13 cellular contexts compared by ENCODE assay signal in the genomic region with DNA sequence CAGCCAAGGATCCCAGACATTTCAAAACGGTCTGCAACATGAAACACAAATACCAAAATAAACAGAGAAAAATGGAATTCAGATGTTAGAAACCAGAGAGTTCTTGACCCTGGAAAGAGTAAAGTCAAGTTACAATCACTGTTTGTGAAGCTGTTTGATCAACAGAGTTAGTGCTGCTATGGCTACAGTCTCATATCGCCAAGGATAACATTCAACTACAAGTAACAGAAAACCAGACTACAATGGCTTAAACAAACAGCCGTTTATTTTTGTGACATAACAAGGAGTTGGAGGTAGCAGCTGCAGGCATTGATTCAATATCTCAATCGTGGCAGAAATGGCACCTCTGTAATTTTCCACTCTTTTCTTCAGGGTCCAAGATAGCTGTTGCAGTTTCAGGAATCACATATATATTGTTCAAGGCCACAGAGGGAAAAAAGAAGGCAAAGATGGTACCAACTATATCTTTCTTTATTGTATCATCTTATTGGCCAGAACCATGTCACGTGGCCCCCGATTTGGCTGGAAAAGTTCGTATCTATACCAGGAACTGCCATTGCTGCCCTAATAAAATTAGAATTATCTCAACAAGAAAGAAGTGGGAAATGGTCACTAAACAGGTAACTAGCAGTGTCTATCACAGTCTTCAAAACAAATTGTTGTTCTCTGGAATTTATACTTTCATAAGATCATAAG. TPM values are rescaled to one million over a fixed set of nuclear protein-coding genes. Genes with fewer than 3 reads are reported as not detected.
A peak's percentile ranks its signal among the peaks of the same experiment; 100 is the strongest.
DNase-seq lines count a peak whose midpoint lies in the region; ATAC-seq and TF ChIP-seq lines count a peak whose summit lies in the region.
"Had no signal": no experiment of that assay in that cellular context is flagged by ENCODE, and none has a peak within 500 bp of the region (broad histone marks: within the 10 kb centered on the region; RNA-seq: fewer than 3 reads in every experiment).

No MANE protein-coding gene starts in this region.

- no peaks in the 10 kb centered on the region for H3K36me3 Mint-ChIP-seq in WTC11
- no peaks in the 10 kb centered on the region for H3K36me3 Mint-ChIP-seq in activated CD4-positive, alpha-beta memory T cell treated with anti-CD3 and anti-CD28 coated beads for 36 hours

- H3K4me2 ChIP-seq in parathyroid adenoma (ENCODE audit: low read length), result no peak overlapping the region

- H3K4me3 ChIP-seq in parathyroid adenoma (ENCODE audit: low read depth, low read length), result no peak overlapping the region
- H3K4me3 ChIP-seq: uterus had no signal

- no peak for ATAC-seq in WTC11
- no peak for ATAC-seq in GM18511 (IDR thresholded peaks at IDR 0.05; ENCODE audit: unreplicated experiment)

- peaks cover 14% of the 10 kb centered on the region for H3K4me1 Mint-ChIP-seq in WTC11
- peaks cover 19% of the 10 kb centered on the region for H3K4me1 Mint-ChIP-seq in activated CD4-positive, alpha-beta memory T cell treated with anti-CD3 and anti-CD28 coated beads for 36 hours (ENCODE audit: low read depth)

- TF ChIP-seq CTCF in parathyroid adenoma (IDR thresholded peaks at IDR 0.05), result no peak
- no peak for TF ChIP-seq CTCF in WTC11 (IDR thresholded peaks at IDR 0.05)

- no peak overlapping the region for H3K27ac ChIP-seq in parathyroid adenoma
- H3K27ac ChIP-seq: uterus had no signal

- no peaks in the 10 kb centered on the region for H3K4me1 ChIP-seq in parathyroid adenoma
- H3K4me1 ChIP-seq: uterus had no signal

- CTCF ChIA-PET in WTC11 (lab: Charles Lee), result interaction anchor here (1.0 kb wide), 1 partner anchor 18 kb away, joined by 4 read pairs; a partner anchor contains a TSS
- CTCF ChIA-PET in activated CD4-positive, alpha-beta memory T cell treated with anti-CD3 and anti-CD28 coated beads for 36 hours (lab: Charles Lee), result interaction anchor here (1.2 kb wide), 1 partner anchor 17 kb away, joined by 4 read pairs; no protein-coding TSS in a partner anchor

- H3K4me3 Mint-ChIP-seq in WTC11, result no peak overlapping the region
- no peak overlapping the region for H3K4me3 Mint-ChIP-seq in activated CD4-positive, alpha-beta memory T cell treated with anti-CD3 and anti-CD28 coated beads for 36 hours

- H3K9me3 Mint-ChIP-seq in WTC11, result peaks cover 6% of the 10 kb centered on the region
- peaks cover 4% of the 10 kb centered on the region for H3K9me3 Mint-ChIP-seq in activated CD4-positive, alpha-beta memory T cell treated with anti-CD3 and anti-CD28 coated beads for 36 hours

- H2AFZ ChIP-seq in parathyroid adenoma, result peak overlapping the region; percentile 4

- peak; percentile 47 for DNase-seq in GM04503 (ENCODE audit: low read depth)
- DNase-seq in NCI-H748 treated with DMSO at 0.1 percent for 48 hours (lab: John Stamatoyannopoulos, UW), result peak; percentile 28
- DNase-seq in fibroblast of peridontal ligament (ENCODE audit: extremely low read depth), result peak; percentile 98
- DNase-seq in WTC11 (ENCODE audit: low spot score), result no peak
- DNase-seq in activated CD4-positive, alpha-beta memory T cell treated with anti-CD3 and anti-CD28 coated beads for 36 hours, result no peak
- DNase-seq: activated T-cell treated with anti-CD3 and anti-CD28 coated beads, Interleukin-2, amount 50 U/mL, for 1 hour; caudate nucleus; DND-41; MV-4-11; RPMI8226; uterus had no signal

- no peaks in the 10 kb centered on the region for H3K9me3 ChIP-seq in parathyroid adenoma (ENCODE audit: control insufficient read depth, low read length)
- H3K9me3 ChIP-seq: uterus had no signal

- POLR2A ChIA-PET in WTC11 (lab: Charles Lee), result no interaction called here
- POLR2A ChIA-PET in activated CD4-positive, alpha-beta memory T cell treated with anti-CD3 and anti-CD28 coated beads for 36 hours (lab: Charles Lee), result interaction anchor here (0.5 kb wide), 1 partner anchor 71 kb away, joined by 7 read pairs; no protein-coding TSS in a partner anchor

- H3K27ac Mint-ChIP-seq in WTC11, result no peak overlapping the region
- H3K27ac Mint-ChIP-seq in activated CD4-positive, alpha-beta memory T cell treated with anti-CD3 and anti-CD28 coated beads for 36 hours, result no peak overlapping the region

- intact Hi-C loops in activated CD4-positive, alpha-beta memory T cell treated with anti-CD3 and anti-CD28 coated beads for 36 hours (cut with micrococcal nuclease), result no loop called here

- H3K79me2 ChIP-seq in parathyroid adenoma, result no peaks in the 10 kb centered on the region

- H3K27me3 Mint-ChIP-seq in WTC11 (ENCODE audit: low read depth), result no peaks in the 10 kb centered on the region
- no peaks in the 10 kb centered on the region for H3K27me3 Mint-ChIP-seq in activated CD4-positive, alpha-beta memory T cell treated with anti-CD3 and anti-CD28 coated beads for 36 hours

- H3K9ac ChIP-seq in parathyroid adenoma, result no peak overlapping the region

- no peaks in the 10 kb centered on the region for H3K27me3 ChIP-seq in parathyroid adenoma (ENCODE audit: control insufficient read depth, insufficient read depth, low read length)
- H3K27me3 ChIP-seq: uterus had no signal

- H3K36me3 ChIP-seq in parathyroid adenoma (ENCODE audit: control insufficient read depth, insufficient read depth, low read length), result no peaks in the 10 kb centered on the region
- H3K36me3 ChIP-seq: uterus had no signal

TF ChIP-seq in WTC11, 78 proteins besides CTCF, POLR2A, EP300 and RAD21:
- TF ChIP-seq ZBTB21 (CRISPR knock-in tag; IDR thresholded peaks at IDR 0.05; ENCODE audit: borderline replicate concordance) (no peak), SMAD3 (CRISPR knock-in tag; IDR thresholded peaks at IDR 0.05; ENCODE audit: borderline replicate concordance) (no peak), EMX1 (CRISPR knock-in tag; IDR thresholded peaks at IDR 0.05) (no peak), CREB1 (CRISPR knock-in tag; IDR thresholded peaks at IDR 0.05) (no peak), NR2C2 (CRISPR knock-in tag; IDR thresholded peaks at IDR 0.05) (no peak), RELA (CRISPR knock-in tag; IDR thresholded peaks at IDR 0.05; ENCODE audit: borderline replicate concordance) (no peak), IRF2 (CRISPR knock-in tag; IDR thresholded peaks at IDR 0.05; ENCODE audit: borderline replicate concordance, low read depth) (no peak), ZNF317 (CRISPR knock-in tag; IDR thresholded peaks at IDR 0.05; ENCODE audit: borderline replicate concordance, low read depth) (no peak), FOXP1 (CRISPR knock-in tag; IDR thresholded peaks at IDR 0.05; ENCODE audit: borderline replicate concordance) (no peak), CBFB (CRISPR knock-in tag; IDR thresholded peaks at IDR 0.05; ENCODE audit: low read depth) (no peak)
- TF ChIP-seq, protein P1, sequence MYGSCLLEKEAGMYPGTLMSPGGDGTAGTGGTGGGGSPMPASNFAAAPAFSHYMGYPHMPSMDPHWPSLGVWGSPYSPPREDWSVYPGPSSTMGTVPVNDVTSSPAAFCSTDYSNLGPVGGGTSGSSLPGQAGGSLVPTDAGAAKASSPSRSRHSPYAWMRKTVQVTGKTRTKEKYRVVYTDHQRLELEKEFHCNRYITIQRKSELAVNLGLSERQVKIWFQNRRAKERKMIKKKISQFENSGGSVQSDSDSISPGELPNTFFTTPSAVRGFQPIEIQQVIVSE (CRISPR knock-in tag; IDR thresholded peaks at IDR 0.05; ENCODE audit: borderline replicate concordance), result no peak
- TF ChIP-seq, protein P2, sequence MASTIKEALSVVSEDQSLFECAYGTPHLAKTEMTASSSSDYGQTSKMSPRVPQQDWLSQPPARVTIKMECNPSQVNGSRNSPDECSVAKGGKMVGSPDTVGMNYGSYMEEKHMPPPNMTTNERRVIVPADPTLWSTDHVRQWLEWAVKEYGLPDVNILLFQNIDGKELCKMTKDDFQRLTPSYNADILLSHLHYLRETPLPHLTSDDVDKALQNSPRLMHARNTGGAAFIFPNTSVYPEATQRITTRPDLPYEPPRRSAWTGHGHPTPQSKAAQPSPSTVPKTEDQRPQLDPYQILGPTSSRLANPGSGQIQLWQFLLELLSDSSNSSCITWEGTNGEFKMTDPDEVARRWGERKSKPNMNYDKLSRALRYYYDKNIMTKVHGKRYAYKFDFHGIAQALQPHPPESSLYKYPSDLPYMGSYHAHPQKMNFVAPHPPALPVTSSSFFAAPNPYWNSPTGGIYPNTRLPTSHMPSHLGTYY (CRISPR knock-in tag; IDR thresholded peaks at IDR 0.05), result no peak
- TF ChIP-seq, protein P3, sequence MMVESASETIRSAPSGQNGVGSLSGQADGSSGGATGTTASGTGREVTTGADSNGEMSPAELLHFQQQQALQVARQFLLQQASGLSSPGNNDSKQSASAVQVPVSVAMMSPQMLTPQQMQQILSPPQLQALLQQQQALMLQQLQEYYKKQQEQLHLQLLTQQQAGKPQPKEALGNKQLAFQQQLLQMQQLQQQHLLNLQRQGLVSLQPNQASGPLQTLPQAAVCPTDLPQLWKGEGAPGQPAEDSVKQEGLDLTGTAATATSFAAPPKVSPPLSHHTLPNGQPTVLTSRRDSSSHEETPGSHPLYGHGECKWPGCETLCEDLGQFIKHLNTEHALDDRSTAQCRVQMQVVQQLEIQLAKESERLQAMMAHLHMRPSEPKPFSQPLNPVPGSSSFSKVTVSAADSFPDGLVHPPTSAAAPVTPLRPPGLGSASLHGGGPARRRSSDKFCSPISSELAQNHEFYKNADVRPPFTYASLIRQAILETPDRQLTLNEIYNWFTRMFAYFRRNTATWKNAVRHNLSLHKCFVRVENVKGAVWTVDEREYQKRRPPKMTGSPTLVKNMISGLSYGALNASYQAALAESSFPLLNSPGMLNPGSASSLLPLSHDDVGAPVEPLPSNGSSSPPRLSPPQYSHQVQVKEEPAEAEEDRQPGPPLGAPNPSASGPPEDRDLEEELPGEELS (CRISPR knock-in tag; IDR thresholded peaks at IDR 0.05), result no peak
- TF ChIP-seq, protein P4, sequence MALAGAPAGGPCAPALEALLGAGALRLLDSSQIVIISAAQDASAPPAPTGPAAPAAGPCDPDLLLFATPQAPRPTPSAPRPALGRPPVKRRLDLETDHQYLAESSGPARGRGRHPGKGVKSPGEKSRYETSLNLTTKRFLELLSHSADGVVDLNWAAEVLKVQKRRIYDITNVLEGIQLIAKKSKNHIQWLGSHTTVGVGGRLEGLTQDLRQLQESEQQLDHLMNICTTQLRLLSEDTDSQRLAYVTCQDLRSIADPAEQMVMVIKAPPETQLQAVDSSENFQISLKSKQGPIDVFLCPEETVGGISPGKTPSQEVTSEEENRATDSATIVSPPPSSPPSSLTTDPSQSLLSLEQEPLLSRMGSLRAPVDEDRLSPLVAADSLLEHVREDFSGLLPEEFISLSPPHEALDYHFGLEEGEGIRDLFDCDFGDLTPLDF (CRISPR knock-in tag; IDR thresholded peaks at IDR 0.05), result no peak
- TF ChIP-seq, protein P5, sequence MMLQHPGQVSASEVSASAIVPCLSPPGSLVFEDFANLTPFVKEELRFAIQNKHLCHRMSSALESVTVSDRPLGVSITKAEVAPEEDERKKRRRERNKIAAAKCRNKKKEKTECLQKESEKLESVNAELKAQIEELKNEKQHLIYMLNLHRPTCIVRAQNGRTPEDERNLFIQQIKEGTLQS (CRISPR knock-in tag; conservative IDR thresholded peaks at IDR 0.05), result no peak

RNA-seq across cellular contexts. Expression of a gene that starts 17.7 kb away (rescaled TPM):
- 63.1 to 66.4 TPM (median 65.3 TPM) in 3 replicates for total RNA-seq in WTC11 (2021)
- 100 to 1,000 TPM; 106 to 108 TPM for total RNA-seq in activated CD4-positive, alpha-beta memory T cell treated with anti-CD3 and anti-CD28 coated beads for 36 hours

RNA-seq across cellular contexts. Expression of a gene that starts 45.5 kb away (rescaled TPM):
- total RNA-seq in WTC11 (2021), result 11.2 to 13.5 TPM (median 12.3 TPM) in 3 replicates
- 10 to 100 TPM; 90.2 to 95.3 TPM for total RNA-seq in activated CD4-positive, alpha-beta memory T cell treated with anti-CD3 and anti-CD28 coated beads for 36 hours

Comparison
In these comparisons a context has a peak if more than half of its experiments do, and no peak if none do; other contexts are left out.
1. DNase-seq: peak in GM04503 (single experiment), NCI-H748 treated with DMSO at 0.1 percent for 48 hours (single experiment) and fibroblast of peridontal ligament (single experiment); none in WTC11 (single experiment) and activated CD4-positive, alpha-beta memory T cell treated with anti-CD3 and anti-CD28 coated beads for 36 hours (single experiment).